In genomic region chr1:53126495-53126894, GRCh38 we compare ENCODE assay signal across 20 cellular contexts. TPM values are rescaled to one million over a fixed set of nuclear protein-coding genes. Genes with fewer than 3 reads are reported as not detected.
"Had no signal": no experiment of that assay in that cellular context is flagged by ENCODE, and none has a peak within 500 bp of the region (broad histone marks: within the 10 kb centered on the region; RNA-seq: fewer than 3 reads in every experiment).

No MANE protein-coding gene starts in this region.

- H3K27ac Mint-ChIP-seq: activated naive CD8-positive, alpha-beta T cell treated with anti-CD3 and anti-CD28 coated beads, Interleukin-2, amount 10 ng/mL, durations not matched to agents 7 days and 5 days; memory B cell; stimulated activated naive CD8-positive, alpha-beta T cell treated with anti-CD3 and anti-CD28 coated beads, Interleukin-15, amount 100 ng/mL, for 72 hours had no signal

- H3K4me3 Mint-ChIP-seq: activated naive CD8-positive, alpha-beta T cell treated with anti-CD3 and anti-CD28 coated beads, Interleukin-2, amount 10 ng/mL, durations not matched to agents 7 days and 5 days; memory B cell; naive thymus-derived CD4-positive, alpha-beta T cell; stimulated activated naive CD8-positive, alpha-beta T cell treated with anti-CD3 and anti-CD28 coated beads, Interleukin-15, amount 100 ng/mL, for 72 hours had no signal

- H3K9me3 ChIP-seq: mucosa of descending colon, ovary, right lobe of liver, thoracic aorta had no signal

- H3K4me1 ChIP-seq: right lobe of liver had no signal

- DNase-seq: activated CD4-positive, alpha-beta T cell treated with anti-CD3 and anti-CD28 coated beads, Interleukin-2, amount 50 U/mL, for 48 hours; activated naive CD8-positive, alpha-beta T cell treated with anti-CD3 and anti-CD28 coated beads, Interleukin-2, amount 10 ng/mL, durations not matched to agents 7 days and 5 days; brain microvascular endothelial cell; central memory CD4-positive, alpha-beta T cell; foreskin melanocyte; kidney glomerular epithelial cell; mucosa of descending colon; naive thymus-derived CD4-positive, alpha-beta T cell; stimulated activated CD4-positive, alpha-beta T cell treated with anti-CD3 and anti-CD28 coated beads, Interleukin-4, amount 100 ng/mL, for 1 hour; stimulated activated naive CD8-positive, alpha-beta T cell treated with anti-CD3 and anti-CD28 coated beads, Interleukin-15, amount 100 ng/mL, for 72 hours; T-helper 2 cell had no signal

- ATAC-seq: mucosa of descending colon; naive thymus-derived CD4-positive, alpha-beta T cell; right lobe of liver; stimulated activated naive CD8-positive, alpha-beta T cell treated with anti-CD3 and anti-CD28 coated beads, Interleukin-15, amount 100 ng/mL, for 72 hours had no signal

- H3K27ac ChIP-seq: brain microvascular endothelial cell, ovary, right lobe of liver, thoracic aorta, VCaP had no signal

- H3K27me3 ChIP-seq: brain microvascular endothelial cell, ovary, right lobe of liver had no signal

- H3K4me1 Mint-ChIP-seq: activated naive CD8-positive, alpha-beta T cell treated with anti-CD3 and anti-CD28 coated beads, Interleukin-2, amount 10 ng/mL, durations not matched to agents 7 days and 5 days; memory B cell had no signal

- H3K9me3 Mint-ChIP-seq: activated naive CD8-positive, alpha-beta T cell treated with anti-CD3 and anti-CD28 coated beads, Interleukin-2, amount 10 ng/mL, durations not matched to agents 7 days and 5 days; memory B cell; naive thymus-derived CD4-positive, alpha-beta T cell; stimulated activated naive CD8-positive, alpha-beta T cell treated with anti-CD3 and anti-CD28 coated beads, Interleukin-15, amount 100 ng/mL, for 72 hours had no signal

- H3K36me3 ChIP-seq: brain microvascular endothelial cell, ovary, right lobe of liver, thoracic aorta had no signal

- H3K4me3 ChIP-seq: mucosa of descending colon, ovary, right lobe of liver, smooth muscle cell, thoracic aorta had no signal

- H3K36me3 Mint-ChIP-seq: activated naive CD8-positive, alpha-beta T cell treated with anti-CD3 and anti-CD28 coated beads, Interleukin-2, amount 10 ng/mL, durations not matched to agents 7 days and 5 days; memory B cell; naive thymus-derived CD4-positive, alpha-beta T cell had no signal

RNA-seq across cellular contexts. Expression of gene SLC1A7, which starts 15.9 kb away (rescaled TPM):
- total RNA-seq: activated naive CD8-positive, alpha-beta T cell treated with anti-CD3 and anti-CD28 coated beads, Interleukin-2, amount 10 ng/mL, durations not matched to agents 7 days and 5 days; epithelial cell of proximal tubule; pulmonary artery endothelial cell; smooth muscle cell; urinary bladder had no signal
- polyA plus RNA-seq: naive thymus-derived CD4-positive, alpha-beta T cell had no signal
